8 cellular contexts compared by ENCODE assay signal in genomic region chr1:39671793-39672550, GRCh38. TPM values are rescaled to one million over a fixed set of nuclear protein-coding genes. Genes with fewer than 3 reads are reported as not detected.
A peak's percentile ranks its signal among the peaks of the same experiment; 100 is the strongest.
DNase-seq lines count a peak whose midpoint lies in the region; ATAC-seq, FAIRE-seq and TF ChIP-seq lines count a peak whose summit lies in the region.

NT5C1A (minus strand) TSS chr1:39672107; CDS start chr1:39672038, 69 bp downstream.

- H3K4me3 ChIP-seq in BJ (ENCODE audit: low read depth, low read length) (peak within 1 kb of the TSS; percentile 29), HUES48 (ENCODE audit: low read depth, low read length) (peak within 1 kb of the TSS; percentile 47), pancreas (peak within 1 kb of the TSS; percentile 42 to 50 (median 46))

- H3K4me1 ChIP-seq in HUES48 (ENCODE audit: control insufficient read depth, insufficient read depth, low read length) (no peaks in the 10 kb centered on the region), pancreas (no peaks in the 10 kb centered on the region)

- DNase-seq in BJ (ENCODE audit: low read depth), result no peak
- DNase-seq in activated effector memory CD4-positive, alpha-beta T cell treated with Interleukin-2 at 50 U/mL for 16 hours, result peak; percentile 24
- DNase-seq in head of caudate nucleus, result peak in 35 of 42 donors; percentile 24 to 71 (median 46)
- peak in 5 of 6 donors; percentile 42 to 83 (median 65) for DNase-seq in pancreas
- no peak for DNase-seq in ACHN

- H3K36me3 ChIP-seq in BJ (ENCODE audit: control insufficient read depth, insufficient read depth, low read length) (no peaks in the 10 kb centered on the region), HUES48 (ENCODE audit: control insufficient read depth, insufficient read depth, low read length) (no peaks in the 10 kb centered on the region), pancreas (no peaks in the 10 kb centered on the region)

- CTCF ChIA-PET in BJ (lab: Yijun Ruan, JAX), result interaction anchor here (0.9 to 10.0 kb wide), 8 partner anchors 10 to 66 kb away, joined by 3 to 137 read pairs (median 7); no protein-coding TSS in a partner anchor

- no peak within 1 kb of the TSS for H3K9ac ChIP-seq in HUES48 (ENCODE audit: low read depth, low read length)

- in situ Hi-C loops in ACHN (cut with HindIII; ENCODE audit: low pct_ligation_motif_present, low pct_unique_long_range_greater_than_20kb, low sequenced_read_pairs), result no loop called here

- intact Hi-C loops in head of caudate nucleus (cut with DNase I), result no loop called here
- intact Hi-C loops in pancreas (cut with DNase I), result no loop called here

- 2 to 3% methylated on average over 52 to 55 of the region's 55 CpGs for WGBS in pancreas, 2 donors

- peak; percentile 74 to 90 (median 87) for ATAC-seq in pancreas
- no peak for ATAC-seq in HG03469 (IDR thresholded peaks at IDR 0.05; ENCODE audit: unreplicated experiment)
- no peak for ATAC-seq in HG03457 (IDR thresholded peaks at IDR 0.05; ENCODE audit: unreplicated experiment)

- no peak for FAIRE-seq in pancreas (lab: Jason Lieb, UNC)

- H3K27me3 ChIP-seq in BJ (ENCODE audit: control insufficient read depth, insufficient read depth, low read length) (peaks cover 47% of the 10 kb centered on the region), HUES48 (ENCODE audit: control insufficient read depth, insufficient read depth, low read length) (peaks cover 98% of the 10 kb centered on the region), pancreas (no peaks in the 10 kb centered on the region)

- H3K27ac ChIP-seq in HUES48 (ENCODE audit: low read depth, low read length) (no peak within 1 kb of the TSS), pancreas (no peak within 1 kb of the TSS)

- POLR2A ChIA-PET in BJ (lab: Charles Lee), result interaction anchor here (0.5 kb wide), 1 partner anchor 66 kb away, joined by 7 read pairs; the partner anchor contains the start of gene PPIE

- TF ChIP-seq CTCF in BJ (IDR thresholded peaks at IDR 0.05; ENCODE audit: insufficient read depth, low read depth, low read length) (no peak), pancreas (IDR thresholded peaks at IDR 0.05) (no peak)

- H3K9me3 ChIP-seq in HUES48 (ENCODE audit: control insufficient read depth, insufficient read depth, low read length), result no peaks in the 10 kb centered on the region
- H3K9me3 ChIP-seq in pancreas, result no peaks in the 10 kb centered on the region

RNA-seq across cellular contexts. Expression of gene NT5C1A, which starts in this region (rescaled TPM):
- polyA plus RNA-seq in BJ (2011; rRNA removed) (not detected in 2 replicates), pancreas (under 1 TPM; 0.07 to 0.34 TPM)
- not detected in 2 replicates for polyA minus RNA-seq in BJ (2011; rRNA and poly(A)+ RNA removed)
- 1 to 10 TPM in 4 of 6 donors, under 1 TPM in 2; 0.56 to 4.5 (median 2.3) TPM for total RNA-seq in pancreas

Comparison
In these comparisons a context has a peak if more than half of its experiments do, and no peak if none do; other contexts are left out.
1. DNase-seq: peak in activated effector memory CD4-positive, alpha-beta T cell treated with Interleukin-2 at 50 U/mL for 16 hours (single experiment), head of caudate nucleus (35 of 42) and pancreas (5 of 6); none in BJ (single experiment) and ACHN (single experiment).
2. ATAC-seq: peak in pancreas (4 of 4); none in HG03469 (single experiment) and HG03457 (single experiment).
3. Peak in every context shown above with its lines, with median percentiles within 50 percentile points of each other: H3K4me3 ChIP-seq.